ENCODE assay signal across 25 cellular contexts in genomic region chr14:54114941-54115340, GRCh38.
"Had no signal": no experiment of that assay in that cellular context is flagged by ENCODE, and none has a peak within 500 bp of the region (broad histone marks: within the 10 kb centered on the region; RNA-seq: fewer than 3 reads in every experiment).

No MANE protein-coding gene starts in this region.

- DNase-seq: IMR-90, Karpas-422, KG1, MG63, NCI-H1092 treated with DMSO at 0.1 percent for 48 hours, NCI-H1436, NCI-H187, NCI-H2029, NCI-H2081 treated with DMSO at 0.1 percent for 48 hours, NCI-H2171, NCI-H226, NCI-H446, NCI-H510A, NCI-H524 treated with DMSO at 0.1 percent for 48 hours, NCI-H69, NCI-H774, PC-9, Peyer's patch, Right ventricle myocardium superior, RPMI8226, SIG-M5 had no signal

- H3K27ac ChIP-seq: HL-60, PC-9, Peyer's patch, SJSA1, SK-N-MC had no signal

- H3K4me1 ChIP-seq: Peyer's patch had no signal

- H3K27me3 ChIP-seq: MG63, Peyer's patch, SJSA1 had no signal

- H3K9me3 ChIP-seq: MG63, Peyer's patch, SJSA1 had no signal

- H3K4me2 ChIP-seq: PC-9 had no signal

- H3K36me3 ChIP-seq: MG63, Peyer's patch, SJSA1 had no signal

- ATAC-seq: HepG2 had no signal

- H3K4me3 ChIP-seq: MG63, PC-9, Peyer's patch, SJSA1, SK-N-MC had no signal
